In genomic region chr10:109103278-109103677, GRCh38 we compare ENCODE assay signal across 25 cellular contexts.
"Had no signal": no experiment of that assay in that cellular context is flagged by ENCODE, and none has a peak within 500 bp of the region (broad histone marks: within the 10 kb centered on the region; RNA-seq: fewer than 3 reads in every experiment).

No MANE protein-coding gene starts in this region.

- H3K9me3 ChIP-seq: MG63, SJSA1 had no signal

- DNase-seq: IMR-90, Karpas-422, KG1, MG63, NCI-H1092, NCI-H1105 treated with DMSO at 0.1 percent for 48 hours, NCI-H1417 treated with DMSO at 0.1 percent for 48 hours, NCI-H146, NCI-H1694 treated with DMSO at 0.1 percent for 48 hours, NCI-H1930, NCI-H2081, NCI-H2107, NCI-H226, NCI-H446, NCI-H510A, NCI-H524 treated with DMSO at 0.1 percent for 48 hours, NCI-H69, NCI-H774, Right ventricle myocardium superior, RPMI8226, SIG-M5 had no signal

- H3K36me3 ChIP-seq: MG63, SJSA1 had no signal

- H3K27ac ChIP-seq: SJSA1, SK-N-MC had no signal

- H3K4me1 ChIP-seq: SJSA1 had no signal

- H3K4me3 ChIP-seq: MG63, SJSA1, SK-N-MC had no signal

- ATAC-seq: HepG2 had no signal

- H3K27me3 ChIP-seq: MG63, SJSA1 had no signal

- FAIRE-seq: HepG2, RCC 7860 had no signal
